1 cellular context compared by ENCODE assay signal in the genomic region with DNA sequence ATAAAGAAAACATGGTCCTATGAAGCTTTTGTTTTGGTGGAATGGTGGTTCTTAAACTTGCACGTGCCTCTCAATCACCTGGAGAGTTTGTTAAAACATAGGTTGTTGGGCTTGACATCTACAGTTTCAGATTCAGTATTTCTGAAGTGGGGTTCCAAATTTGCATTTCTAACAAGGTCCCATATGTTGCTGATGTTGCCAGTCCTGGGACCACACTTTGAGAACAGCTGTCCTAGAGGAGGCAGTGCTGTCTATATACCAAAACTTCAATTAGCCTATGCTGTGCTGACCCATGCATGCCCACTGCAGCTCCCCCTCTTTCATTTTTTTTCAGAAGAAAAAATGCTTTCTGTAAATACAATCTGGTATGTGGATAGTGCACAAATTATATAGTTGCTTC.
TF ChIP-seq lines count a peak whose summit lies in the region.

No MANE protein-coding gene starts in this region.

TF ChIP-seq in GM23338, 12 proteins besides CTCF, POLR2A, EP300 and RAD21 (continued from another document):
- TF ChIP-seq, protein P1, sequence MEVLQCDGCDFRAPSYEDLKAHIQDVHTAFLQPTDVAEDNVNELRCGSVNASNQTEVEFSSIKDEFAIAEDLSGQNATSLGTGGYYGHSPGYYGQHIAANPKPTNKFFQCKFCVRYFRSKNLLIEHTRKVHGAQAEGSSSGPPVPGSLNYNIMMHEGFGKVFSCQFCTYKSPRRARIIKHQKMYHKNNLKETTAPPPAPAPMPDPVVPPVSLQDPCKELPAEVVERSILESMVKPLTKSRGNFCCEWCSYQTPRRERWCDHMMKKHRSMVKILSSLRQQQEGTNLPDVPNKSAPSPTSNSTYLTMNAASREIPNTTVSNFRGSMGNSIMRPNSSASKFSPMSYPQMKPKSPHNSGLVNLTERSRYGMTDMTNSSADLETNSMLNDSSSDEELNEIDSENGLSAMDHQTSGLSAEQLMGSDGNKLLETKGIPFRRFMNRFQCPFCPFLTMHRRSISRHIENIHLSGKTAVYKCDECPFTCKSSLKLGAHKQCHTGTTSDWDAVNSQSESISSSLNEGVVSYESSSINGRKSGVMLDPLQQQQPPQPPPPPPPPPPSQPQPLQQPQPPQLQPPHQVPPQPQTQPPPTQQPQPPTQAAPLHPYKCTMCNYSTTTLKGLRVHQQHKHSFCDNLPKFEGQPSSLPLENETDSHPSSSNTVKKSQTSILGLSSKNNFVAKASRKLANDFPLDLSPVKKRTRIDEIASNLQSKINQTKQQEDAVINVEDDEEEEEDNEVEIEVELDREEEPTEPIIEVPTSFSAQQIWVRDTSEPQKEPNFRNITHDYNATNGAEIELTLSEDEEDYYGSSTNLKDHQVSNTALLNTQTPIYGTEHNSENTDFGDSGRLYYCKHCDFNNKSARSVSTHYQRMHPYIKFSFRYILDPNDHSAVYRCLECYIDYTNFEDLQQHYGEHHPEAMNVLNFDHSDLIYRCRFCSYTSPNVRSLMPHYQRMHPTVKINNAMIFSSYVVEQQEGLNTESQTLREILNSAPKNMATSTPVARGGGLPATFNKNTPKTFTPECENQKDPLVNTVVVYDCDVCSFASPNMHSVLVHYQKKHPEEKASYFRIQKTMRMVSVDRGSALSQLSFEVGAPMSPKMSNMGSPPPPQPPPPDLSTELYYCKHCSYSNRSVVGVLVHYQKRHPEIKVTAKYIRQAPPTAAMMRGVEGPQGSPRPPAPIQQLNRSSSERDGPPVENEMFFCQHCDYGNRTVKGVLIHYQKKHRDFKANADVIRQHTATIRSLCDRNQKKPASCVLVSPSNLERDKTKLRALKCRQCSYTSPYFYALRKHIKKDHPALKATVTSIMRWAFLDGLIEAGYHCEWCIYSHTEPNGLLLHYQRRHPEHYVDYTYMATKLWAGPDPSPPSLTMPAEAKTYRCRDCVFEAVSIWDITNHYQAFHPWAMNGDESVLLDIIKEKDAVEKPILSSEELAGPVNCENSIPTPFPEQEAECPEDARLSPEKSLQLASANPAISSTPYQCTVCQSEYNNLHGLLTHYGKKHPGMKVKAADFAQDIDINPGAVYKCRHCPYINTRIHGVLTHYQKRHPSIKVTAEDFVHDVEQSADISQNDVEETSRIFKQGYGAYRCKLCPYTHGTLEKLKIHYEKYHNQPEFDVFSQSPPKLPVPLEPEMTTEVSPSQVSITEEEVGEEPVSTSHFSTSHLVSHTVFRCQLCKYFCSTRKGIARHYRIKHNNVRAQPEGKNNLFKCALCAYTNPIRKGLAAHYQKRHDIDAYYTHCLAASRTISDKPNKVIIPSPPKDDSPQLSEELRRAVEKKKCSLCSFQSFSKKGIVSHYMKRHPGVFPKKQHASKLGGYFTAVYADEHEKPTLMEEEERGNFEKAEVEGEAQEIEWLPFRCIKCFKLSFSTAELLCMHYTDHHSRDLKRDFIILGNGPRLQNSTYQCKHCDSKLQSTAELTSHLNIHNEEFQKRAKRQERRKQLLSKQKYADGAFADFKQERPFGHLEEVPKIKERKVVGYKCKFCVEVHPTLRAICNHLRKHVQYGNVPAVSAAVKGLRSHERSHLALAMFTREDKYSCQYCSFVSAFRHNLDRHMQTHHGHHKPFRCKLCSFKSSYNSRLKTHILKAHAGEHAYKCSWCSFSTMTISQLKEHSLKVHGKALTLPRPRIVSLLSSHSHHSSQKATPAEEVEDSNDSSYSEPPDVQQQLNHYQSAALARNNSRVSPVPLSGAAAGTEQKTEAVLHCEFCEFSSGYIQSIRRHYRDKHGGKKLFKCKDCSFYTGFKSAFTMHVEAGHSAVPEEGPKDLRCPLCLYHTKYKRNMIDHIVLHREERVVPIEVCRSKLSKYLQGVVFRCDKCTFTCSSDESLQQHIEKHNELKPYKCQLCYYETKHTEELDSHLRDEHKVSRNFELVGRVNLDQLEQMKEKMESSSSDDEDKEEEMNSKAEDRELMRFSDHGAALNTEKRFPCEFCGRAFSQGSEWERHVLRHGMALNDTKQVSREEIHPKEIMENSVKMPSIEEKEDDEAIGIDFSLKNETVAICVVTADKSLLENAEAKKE (CRISPR knock-in tag; IDR thresholded peaks at IDR 0.05): no peak
TF ChIP-seq in GM23338: peak in this region for 0.
